11 cellular contexts compared by ENCODE assay signal in genomic region chr16:49684731-49685130, GRCh38.
"Had no signal": no experiment of that assay in that cellular context is flagged by ENCODE, and none has a peak within 500 bp of the region (broad histone marks: within the 10 kb centered on the region; RNA-seq: fewer than 3 reads in every experiment).

No MANE protein-coding gene starts in this region.

- H2AFZ ChIP-seq: GM23248 had no signal

- H3K4me3 Mint-ChIP-seq: H9, HFFc6, IgD-negative memory B cell had no signal

- H3K4me1 Mint-ChIP-seq: IgD-negative memory B cell had no signal

- DNase-seq: GM23248, GOT3, H9, HCEC 1CT, HFFc6, Karpas-422, KBM-7 had no signal

- H3K36me3 Mint-ChIP-seq: IgD-negative memory B cell had no signal

- H3K27ac ChIP-seq: GM23248, HL-60, KMS-11 had no signal

- H3K9ac ChIP-seq: GM23248, KMS-11 had no signal

- FAIRE-seq: H54 had no signal

- H3K4me3 ChIP-seq: GM23248 had no signal

- H3K4me2 ChIP-seq: KMS-11 had no signal

- H3K27ac Mint-ChIP-seq: HFFc6, IgD-negative memory B cell had no signal
